In the genomic region with DNA sequence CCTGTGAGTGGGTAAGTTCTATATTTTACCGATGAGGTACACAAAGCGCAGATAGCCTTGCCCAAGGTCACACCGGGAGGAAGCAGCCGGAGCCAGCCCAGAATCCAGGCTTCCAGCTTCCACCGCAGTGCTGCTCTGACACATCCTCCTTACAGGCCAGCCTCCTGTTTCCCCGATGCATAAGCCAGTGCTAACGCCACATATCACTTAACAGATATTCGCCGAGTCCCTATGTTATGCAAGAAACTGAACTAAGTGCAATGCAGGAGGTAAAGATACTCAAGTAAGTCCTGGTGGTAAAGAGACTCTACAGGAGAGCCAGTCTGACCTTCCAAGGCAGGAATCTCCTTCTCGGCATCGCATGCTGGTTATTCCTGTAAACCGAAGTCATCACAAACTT, we compare ENCODE assay signal across 1 cellular context.
TF ChIP-seq lines count a peak whose summit lies in the region.

No MANE protein-coding gene starts in this region.

TF ChIP-seq in H1, 55 proteins besides CTCF, POLR2A, EP300 and RAD21 (continued from another document):
- TF ChIP-seq YY1 (IDR thresholded peaks at IDR 0.05; ENCODE audit: low read depth, low read length) = no peak
- TF ChIP-seq BCL11A (IDR thresholded peaks at IDR 0.05; ENCODE audit: low read depth in 2 of 2, low read length in 2 of 2) = no peak
- no peak for TF ChIP-seq EZH2 (IDR thresholded peaks at IDR 0.05; ENCODE audit: low read depth, low read length, severe bottlenecking)
- no peak for TF ChIP-seq CHD1 (IDR thresholded peaks at IDR 0.05; ENCODE audit: low read depth, low read length)
- no peak for TF ChIP-seq TAF7 (optimal IDR thresholded peaks at IDR 0.05; ENCODE audit: borderline replicate concordance, low read depth, low read length)
- TF ChIP-seq ATF3 (IDR thresholded peaks at IDR 0.05; ENCODE audit: insufficient read depth, low read depth, low read length) = no peak
- no peak for TF ChIP-seq ASH2L (IDR thresholded peaks at IDR 0.05; ENCODE audit: low read length)
- no peak for TF ChIP-seq SIX5 (IDR thresholded peaks at IDR 0.05; ENCODE audit: low read depth, low read length)
- no peak for TF ChIP-seq POU5F1 (IDR thresholded peaks at IDR 0.05; ENCODE audit: low read depth, low read length)
- TF ChIP-seq FOSL1 (IDR thresholded peaks at IDR 0.05; ENCODE audit: insufficient read depth, low read depth, low read length) = no peak
